ENCODE assay signal across 19 cellular contexts in genomic region chr5:68656936-68657857, GRCh38.
DNase-seq lines count a peak whose midpoint lies in the region; ATAC-seq and TF ChIP-seq lines count a peak whose summit lies in the region.
"Had no signal": no experiment of that assay in that cellular context is flagged by ENCODE, and none has a peak within 500 bp of the region (broad histone marks: within the 10 kb centered on the region; RNA-seq: fewer than 3 reads in every experiment).

No MANE protein-coding gene starts in this region.

- no peaks in the 10 kb centered on the region for H3K9me3 ChIP-seq in parathyroid adenoma (ENCODE audit: control insufficient read depth, low read length)
- H3K9me3 ChIP-seq: MG63, uterus had no signal

- no peaks in the 10 kb centered on the region for H3K79me2 ChIP-seq in parathyroid adenoma

- no peaks in the 10 kb centered on the region for H3K4me1 Mint-ChIP-seq in activated T-cell treated with anti-CD3 and anti-CD28 coated beads, Interleukin-2, amount 50 U/mL, for 4 hours (ENCODE audit: low read depth)
- H3K4me1 Mint-ChIP-seq: activated CD8-positive, alpha-beta memory T cell treated with anti-CD3 and anti-CD28 coated beads, Interleukin-2, amount 10 ng/mL, durations not matched to agents 7 days and 5 days had no signal

- H3K4me2 ChIP-seq in parathyroid adenoma (ENCODE audit: low read length), result no peak overlapping the region

- no peaks in the 10 kb centered on the region for H3K27me3 Mint-ChIP-seq in activated T-cell treated with anti-CD3 and anti-CD28 coated beads, Interleukin-2, amount 50 U/mL, for 4 hours (ENCODE audit: low read depth)
- H3K27me3 Mint-ChIP-seq: activated CD8-positive, alpha-beta memory T cell treated with anti-CD3 and anti-CD28 coated beads, Interleukin-2, amount 10 ng/mL, durations not matched to agents 7 days and 5 days; stimulated activated naive CD8-positive, alpha-beta T cell treated with anti-CD3 and anti-CD28 coated beads, Interleukin-15, Interleukin-2, amounts not matched to agents 100 ng/mL and 50 ng/mL, for 24 hours had no signal

- peaks cover 96% of the 10 kb centered on the region for H3K4me1 ChIP-seq in parathyroid adenoma
- H3K4me1 ChIP-seq: uterus had no signal

- TF ChIP-seq CTCF in GM13977 (IDR thresholded peaks at IDR 0.05; ENCODE audit: extremely low read depth, insufficient read depth, missing control alignments) (no peak), epithelial cell of esophagus (IDR thresholded peaks at IDR 0.05; ENCODE audit: insufficient read depth, low read depth, low read length, missing control alignments) (no peak), parathyroid adenoma (IDR thresholded peaks at IDR 0.05) (no peak)

- H3K9me3 Mint-ChIP-seq in activated T-cell treated with anti-CD3 and anti-CD28 coated beads, Interleukin-2, amount 50 U/mL, for 4 hours, result no peaks in the 10 kb centered on the region
- H3K9me3 Mint-ChIP-seq: stimulated activated naive CD8-positive, alpha-beta T cell treated with anti-CD3 and anti-CD28 coated beads, Interleukin-15, Interleukin-2, amounts not matched to agents 100 ng/mL and 50 ng/mL, for 24 hours had no signal

- peak overlapping the region; percentile 48 for H2AFZ ChIP-seq in parathyroid adenoma

- H3K27me3 ChIP-seq in parathyroid adenoma (ENCODE audit: control insufficient read depth, insufficient read depth, low read length), result no peaks in the 10 kb centered on the region
- H3K27me3 ChIP-seq: MG63, uterus had no signal

- H3K27ac ChIP-seq in parathyroid adenoma, result peak overlapping the region; percentile 97

- no peaks in the 10 kb centered on the region for H3K36me3 ChIP-seq in parathyroid adenoma (ENCODE audit: control insufficient read depth, insufficient read depth, low read length)
- H3K36me3 ChIP-seq: MG63, uterus had no signal

- H3K4me3 ChIP-seq in epithelial cell of esophagus (ENCODE audit: low read length) (no peak overlapping the region), parathyroid adenoma (ENCODE audit: low read depth, low read length) (no peak overlapping the region)
- H3K4me3 ChIP-seq: MG63, uterus had no signal

- H3K36me3 Mint-ChIP-seq in activated T-cell treated with anti-CD3 and anti-CD28 coated beads, Interleukin-2, amount 50 U/mL, for 4 hours (ENCODE audit: insufficient read depth), result no peaks in the 10 kb centered on the region
- H3K36me3 Mint-ChIP-seq: activated CD8-positive, alpha-beta memory T cell treated with anti-CD3 and anti-CD28 coated beads, Interleukin-2, amount 10 ng/mL, durations not matched to agents 7 days and 5 days had no signal

- in situ Hi-C loops in GM13977 (cut with MboI; ENCODE audit: low pct_unique_long_range_greater_than_20kb, low sequenced_read_pairs, unreplicated experiment), result no loop called here

- H3K4me3 Mint-ChIP-seq in activated T-cell treated with anti-CD3 and anti-CD28 coated beads, Interleukin-2, amount 50 U/mL, for 4 hours, result no peak overlapping the region
- H3K4me3 Mint-ChIP-seq: activated CD8-positive, alpha-beta memory T cell treated with anti-CD3 and anti-CD28 coated beads, Interleukin-2, amount 10 ng/mL, durations not matched to agents 7 days and 5 days; stimulated activated naive CD8-positive, alpha-beta T cell treated with anti-CD3 and anti-CD28 coated beads, Interleukin-15, Interleukin-2, amounts not matched to agents 100 ng/mL and 50 ng/mL, for 24 hours had no signal

- no peak for ATAC-seq in activated T-cell treated with anti-CD3 and anti-CD28 coated beads, Interleukin-2, amount 50 U/mL, for 4 hours
- ATAC-seq: activated CD8-positive, alpha-beta memory T cell treated with anti-CD3 and anti-CD28 coated beads, Interleukin-2, amount 10 ng/mL, durations not matched to agents 7 days and 5 days; left cardiac atrium had no signal

- H3K9ac ChIP-seq in parathyroid adenoma, result no peak overlapping the region

- peak; percentile 13 for DNase-seq in GM13977 (ENCODE audit: low spot score)
- peak; percentile 47 for DNase-seq in NCI-H82 (lab: John Stamatoyannopoulos, UW)
- peak; percentile 56 for DNase-seq in epithelial cell of esophagus (ENCODE audit: low read depth)
- DNase-seq in T-helper 1 cell, result no peak
- DNase-seq in cerebellar cortex (ENCODE audit: low spot score), result no peak
- no peak for DNase-seq in activated T-cell treated with anti-CD3 and anti-CD28 coated beads, Interleukin-2, amount 50 U/mL, for 4 hours
- DNase-seq in activated naive CD4-positive, alpha-beta T cell (lab: John Stamatoyannopoulos, UW), result no peak
- DNase-seq: activated CD8-positive, alpha-beta memory T cell treated with anti-CD3 and anti-CD28 coated beads, Interleukin-2, amount 10 ng/mL, durations not matched to agents 7 days and 5 days; activated effector memory CD4-positive, alpha-beta T cell treated with anti-CD3 and anti-CD28 coated beads, Interleukin-2, amount 50 U/mL, for 16 hours; amygdala; COR-L47; cortex of kidney; left cardiac atrium; MG63; NCI-H187 treated with DMSO at 0.1 percent for 48 hours; NCI-H774; uterus had no signal

Comparison
In these comparisons a context has a peak if more than half of its experiments do, and no peak if none do; other contexts are left out.
1. DNase-seq: peak in GM13977 (single experiment), NCI-H82 (single experiment) and epithelial cell of esophagus (single experiment); none in T-helper 1 cell (0 of 5), cerebellar cortex (single experiment), activated T-cell treated with anti-CD3 and anti-CD28 coated beads, Interleukin-2, amount 50 U/mL, for 4 hours (single experiment) and activated naive CD4-positive, alpha-beta T cell (0 of 4).